Comparison of ENCODE assay signal across 11 cellular contexts in the genomic region with DNA sequence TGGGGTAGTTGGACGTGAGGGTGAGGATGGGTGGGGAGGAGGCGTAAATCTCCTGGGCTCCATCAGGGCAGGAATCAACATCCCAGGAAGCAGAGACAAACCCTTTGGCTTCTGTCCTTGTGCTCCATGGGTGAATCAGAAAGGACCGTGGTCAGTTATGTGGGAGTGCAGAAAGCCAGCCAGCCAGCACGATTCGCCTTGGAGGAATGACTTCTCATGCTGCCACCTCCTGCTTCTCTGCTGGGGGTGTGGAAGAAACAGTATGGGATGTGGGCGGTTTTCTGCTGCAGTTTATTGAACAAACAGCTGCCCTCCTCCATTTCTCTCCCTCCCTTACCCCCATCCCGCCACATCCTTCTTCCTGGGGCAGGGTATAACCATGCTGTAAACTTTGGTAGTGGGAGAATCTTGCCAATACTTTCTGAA.
DNase-seq lines count a peak whose midpoint lies in the region; ATAC-seq, FAIRE-seq and TF ChIP-seq lines count a peak whose summit lies in the region.
"Had no signal": no experiment of that assay in that cellular context is flagged by ENCODE, and none has a peak within 500 bp of the region (broad histone marks: within the 10 kb centered on the region; RNA-seq: fewer than 3 reads in every experiment).

No MANE protein-coding gene starts in this region.

- H3K4me3 ChIP-seq in breast epithelium, result no peak overlapping the region
- no peak overlapping the region for H3K4me3 ChIP-seq in thyroid gland (replicated peaks in 1 of 3)

- H3K27ac ChIP-seq in breast epithelium (peak overlapping the region; percentile 40 to 81), thyroid gland (peak overlapping the region in 2 of 3 donors; percentile 48 to 64)
- H3K27ac ChIP-seq: 22Rv1 had no signal

- H3K9me3 ChIP-seq in breast epithelium, result no peaks in the 10 kb centered on the region
- H3K9me3 ChIP-seq in thyroid gland, result no peaks in the 10 kb centered on the region
- H3K9me3 ChIP-seq: upper lobe of left lung had no signal

- no peak for TF ChIP-seq POLR2A in breast epithelium (IDR thresholded peaks at IDR 0.05)
- TF ChIP-seq POLR2A in thyroid gland (IDR thresholded peaks at IDR 0.05), result no peak

- intact Hi-C loops in breast epithelium (cut with DNase I; ENCODE audit: low total_unique reads) (no loop called here), thyroid gland (cut with DNase I) (no loop called here)

- TF ChIP-seq CTCF in breast epithelium (IDR thresholded peaks at IDR 0.05) (no peak), thyroid gland (IDR thresholded peaks at IDR 0.05) (no peak)

- peak; percentile 44 for DNase-seq in DMS 273 (lab: John Stamatoyannopoulos, UW; ENCODE audit: unreplicated experiment)
- no peak for DNase-seq in DMS 273 treated with DMSO at 0.1 percent for 48 hours (lab: John Stamatoyannopoulos, UW)
- peak in 1 of 2 donors; percentile 23 for DNase-seq in breast epithelium (ENCODE audit: low spot score in 2 of 2)
- peak; percentile 69 for DNase-seq in kidney glomerular epithelial cell (lab: John Stamatoyannopoulos, UW)
- DNase-seq in thyroid gland, result peak in 1 of 2 donors; percentile 3
- DNase-seq in frontal cortex (ENCODE audit: low spot score in 2 of 2), result no peak
- no peak for DNase-seq in midbrain (lab: John Stamatoyannopoulos, UW)
- DNase-seq: T-helper 1 cell had no signal

- no peak for FAIRE-seq in frontal cortex (lab: Jason Lieb, UNC)

- no peaks in the 10 kb centered on the region for H3K27me3 ChIP-seq in breast epithelium
- H3K27me3 ChIP-seq in thyroid gland, result no peaks in the 10 kb centered on the region
- H3K27me3 ChIP-seq: upper lobe of left lung had no signal

- WGBS in thyroid gland, 2 donors, result 71 to 74% methylated on average over 7 of the region's 7 CpGs

- H3K4me1 ChIP-seq in breast epithelium (no peaks in the 10 kb centered on the region), thyroid gland (peaks cover 19 to 21% of the 10 kb centered on the region in 2 donors)

- ATAC-seq in HG03039 (IDR thresholded peaks at IDR 0.05; ENCODE audit: unreplicated experiment), result no peak

- no peaks in the 10 kb centered on the region for H3K36me3 ChIP-seq in breast epithelium
- no peaks in the 10 kb centered on the region for H3K36me3 ChIP-seq in thyroid gland
- H3K36me3 ChIP-seq: upper lobe of left lung had no signal

Comparison
In these comparisons a context has a peak if more than half of its experiments do, and no peak if none do; other contexts are left out.
1. DNase-seq: peak in DMS 273 (single experiment) and kidney glomerular epithelial cell (single experiment); none in DMS 273 treated with DMSO at 0.1 percent for 48 hours (single experiment), frontal cortex (0 of 2) and midbrain (single experiment).